In genomic region chr17:66747561-66748275, GRCh38 we compare ENCODE assay signal across 15 cellular contexts.
A peak's percentile ranks its signal among the peaks of the same experiment; 100 is the strongest.
DNase-seq lines count a peak whose midpoint lies in the region; ATAC-seq, FAIRE-seq and TF ChIP-seq lines count a peak whose summit lies in the region.
"Had no signal": no experiment of that assay in that cellular context is flagged by ENCODE, and none has a peak within 500 bp of the region (broad histone marks: within the 10 kb centered on the region; RNA-seq: fewer than 3 reads in every experiment).

No MANE protein-coding gene starts in this region.

- H3K36me3 ChIP-seq in adrenal gland (replicated peaks in 1 of 2) = peaks cover 0 to 5% of the 10 kb centered on the region in 2 donors
- H3K36me3 ChIP-seq in Caco-2 (ENCODE audit: control insufficient read depth, insufficient read depth, low read length) = peaks cover 2% of the 10 kb centered on the region

- peak; percentile 15 for DNase-seq in AG04450 (ENCODE audit: low read depth, low spot score)
- DNase-seq in HS-27A (ENCODE audit: low read depth) = peak; percentile 60
- peak in 5 of 7 donors; percentile 23 to 59 (median 49) for DNase-seq in adrenal gland
- DNase-seq in foreskin keratinocyte = peak in 1 of 2 donors; percentile 50
- no peak for DNase-seq in Caco-2
- no peak for DNase-seq in frontal cortex (ENCODE audit: low spot score in 2 of 2)
- no peak for DNase-seq in activated CD8-positive, alpha-beta T cell treated with anti-CD3 and anti-CD28 coated beads for 36 hours
- DNase-seq: activated CD8-positive, alpha-beta memory T cell treated with anti-CD3 and anti-CD28 coated beads for 24 hours; activated naive CD4-positive, alpha-beta T cell; NCI-H2227 treated with DMSO at 0.1 percent for 48 hours; RPMI8226; stimulated activated CD4-positive, alpha-beta T cell treated with anti-CD3 and anti-CD28 coated beads, Interleukin-2, amount 100 ng/mL, for 24 hours had no signal

- peaks cover 4% of the 10 kb centered on the region for H3K36me3 Mint-ChIP-seq in Caco-2 (ENCODE audit: insufficient read depth, unreplicated experiment)
- H3K36me3 Mint-ChIP-seq in activated CD8-positive, alpha-beta T cell treated with anti-CD3 and anti-CD28 coated beads for 36 hours (ENCODE audit: low read depth) = peaks cover 28% of the 10 kb centered on the region

- TF ChIP-seq POLR2A in adrenal gland (IDR thresholded peaks at IDR 0.05) = no peak

- no peaks in the 10 kb centered on the region for H3K27me3 ChIP-seq in AG04450 (ENCODE audit: control insufficient read depth, insufficient read depth, low read length)
- no peaks in the 10 kb centered on the region for H3K27me3 ChIP-seq in adrenal gland
- H3K27me3 ChIP-seq in foreskin keratinocyte = no peaks in the 10 kb centered on the region
- no peaks in the 10 kb centered on the region for H3K27me3 ChIP-seq in Caco-2 (replicated peaks; ENCODE audit: control insufficient read depth, insufficient read depth, low read length)

- FAIRE-seq in frontal cortex (lab: Jason Lieb, UNC) = no peak

- H3K27ac Mint-ChIP-seq in Caco-2 (ENCODE audit: unreplicated experiment) = no peak overlapping the region
- no peak overlapping the region for H3K27ac Mint-ChIP-seq in activated CD8-positive, alpha-beta T cell treated with anti-CD3 and anti-CD28 coated beads for 36 hours
- H3K27ac Mint-ChIP-seq: GM23338, progenitor cell of endocrine pancreas had no signal

- no peak overlapping the region for H3K4me3 Mint-ChIP-seq in Caco-2 (ENCODE audit: unreplicated experiment)
- H3K4me3 Mint-ChIP-seq in activated CD8-positive, alpha-beta T cell treated with anti-CD3 and anti-CD28 coated beads for 36 hours = no peak overlapping the region
- H3K4me3 Mint-ChIP-seq: GM23338 had no signal

- POLR2A ChIA-PET in AG04450 (lab: Yijun Ruan, JAX) = no interaction called here
- POLR2A ChIA-PET in Caco-2 (lab: Charles Lee) = interaction anchor here (0.6 kb wide), 1 partner anchor 10 kb away, joined by 5 read pairs; no protein-coding TSS in a partner anchor
- POLR2A ChIA-PET in activated CD8-positive, alpha-beta T cell treated with anti-CD3 and anti-CD28 coated beads for 36 hours (lab: Charles Lee) = interaction anchor here (1.1 kb wide), 1 partner anchor 59 kb away, joined by 3 read pairs; no protein-coding TSS in a partner anchor

- H3K4me1 Mint-ChIP-seq in Caco-2 (ENCODE audit: low read depth, unreplicated experiment) = no peaks in the 10 kb centered on the region
- H3K4me1 Mint-ChIP-seq in activated CD8-positive, alpha-beta T cell treated with anti-CD3 and anti-CD28 coated beads for 36 hours (ENCODE audit: low read depth) = no peaks in the 10 kb centered on the region

- CTCF ChIA-PET in AG04450 (lab: Charles Lee) = no interaction called here
- CTCF ChIA-PET in Caco-2 (lab: Charles Lee) = no interaction called here
- CTCF ChIA-PET in activated CD8-positive, alpha-beta T cell treated with anti-CD3 and anti-CD28 coated beads for 36 hours (lab: Charles Lee) = no interaction called here

- BruUV-seq in Caco-2 (replicated peaks; lab: Mats Ljungman, UMichigan) = no TSS peak

- H3K4me1 ChIP-seq in adrenal gland (replicated peaks in 1 of 2) = no peaks in the 10 kb centered on the region
- no peaks in the 10 kb centered on the region for H3K4me1 ChIP-seq in foreskin keratinocyte
- no peaks in the 10 kb centered on the region for H3K4me1 ChIP-seq in Caco-2

- H3K9me3 ChIP-seq in AG04450 (ENCODE audit: control insufficient read depth, insufficient read depth, low read length) = no peaks in the 10 kb centered on the region; the same call in 1 of the 2 replicates
- no peaks in the 10 kb centered on the region for H3K9me3 ChIP-seq in adrenal gland (replicated peaks in 1 of 3)
- H3K9me3 ChIP-seq in Caco-2 = no peaks in the 10 kb centered on the region

- H3K9me3 Mint-ChIP-seq in Caco-2 (ENCODE audit: unreplicated experiment) = no peaks in the 10 kb centered on the region
- no peaks in the 10 kb centered on the region for H3K9me3 Mint-ChIP-seq in activated CD8-positive, alpha-beta T cell treated with anti-CD3 and anti-CD28 coated beads for 36 hours
- H3K9me3 Mint-ChIP-seq: GM23338 had no signal

- H3K4me3 ChIP-seq in AG04450 (ENCODE audit: low read depth, low read length) (no peak overlapping the region), adrenal gland (no peak overlapping the region), Caco-2 (ENCODE audit: low read depth, low read length) (no peak overlapping the region)
- H3K4me3 ChIP-seq: GM23338 had no signal

- H3K27ac ChIP-seq in AG04450 (ENCODE audit: low read depth, low read length) = peak overlapping the region; percentile 61
- peak overlapping the region in 1 of 5 donors; percentile 25 for H3K27ac ChIP-seq in adrenal gland
- H3K27ac ChIP-seq in foreskin keratinocyte = no peak overlapping the region

- peak; percentile 75 for ATAC-seq in foreskin keratinocyte
- ATAC-seq in GM21390 (IDR thresholded peaks at IDR 0.05; ENCODE audit: unreplicated experiment) = no peak
- ATAC-seq in activated CD8-positive, alpha-beta T cell treated with anti-CD3 and anti-CD28 coated beads for 36 hours = no peak
- ATAC-seq: GM23338 had no signal

- TF ChIP-seq CTCF in AG04450 (IDR thresholded peaks at IDR 0.05; ENCODE audit: low read depth, low read length) (no peak), adrenal gland (IDR thresholded peaks at IDR 0.05) (no peak), foreskin keratinocyte (conservative IDR thresholded peaks at IDR 0.05) (no peak), Caco-2 (IDR thresholded peaks at IDR 0.05; ENCODE audit: insufficient read depth in 1 of 2, low read depth in 1 of 2, low read length in 1 of 2, severe bottlenecking in 1 of 2, unreplicated experiment in 1 of 2) (no peak)
- TF ChIP-seq CTCF in activated CD8-positive, alpha-beta T cell treated with anti-CD3 and anti-CD28 coated beads for 36 hours (IDR thresholded peaks at IDR 0.05) = no peak

- no peaks in the 10 kb centered on the region for H3K27me3 Mint-ChIP-seq in Caco-2 (ENCODE audit: insufficient read depth, unreplicated experiment)
- no peaks in the 10 kb centered on the region for H3K27me3 Mint-ChIP-seq in activated CD8-positive, alpha-beta T cell treated with anti-CD3 and anti-CD28 coated beads for 36 hours
- H3K27me3 Mint-ChIP-seq: progenitor cell of endocrine pancreas had no signal

- 74 to 83% (median 77%) methylated on average over 9 to 17 of the region's 17 CpGs for WGBS in adrenal gland, 4 donors

- intact Hi-C loops in adrenal gland (cut with DNase I) = no loop called here
- intact Hi-C loops in Caco-2 (cut with micrococcal nuclease; ENCODE audit: unreplicated experiment) = no loop called here
- intact Hi-C loops in activated CD8-positive, alpha-beta T cell treated with anti-CD3 and anti-CD28 coated beads for 36 hours (cut with micrococcal nuclease) = no loop called here

Comparison
In these comparisons a context has a peak if more than half of its experiments do, and no peak if none do; other contexts are left out.
1. DNase-seq: peak in AG04450 (single experiment), HS-27A (single experiment) and adrenal gland (5 of 7); none in Caco-2 (0 of 2), frontal cortex (0 of 2) and activated CD8-positive, alpha-beta T cell treated with anti-CD3 and anti-CD28 coated beads for 36 hours (single experiment).